Comparison of ENCODE assay signal across 2 cellular contexts in genomic region chr17:353213-353837, GRCh38.
TF ChIP-seq lines count a peak whose summit lies in the region.

No MANE protein-coding gene starts in this region.

TF ChIP-seq in GM23338, 12 proteins besides CTCF, POLR2A, EP300 and RAD21 (continued from another document):
- TF ChIP-seq ZNF114 (CRISPR knock-in tag; IDR thresholded peaks at IDR 0.05): no peak
- no peak for TF ChIP-seq CREB1 (CRISPR knock-in tag; IDR thresholded peaks at IDR 0.05; ENCODE audit: low read depth)
- TF ChIP-seq STAT1 (IDR thresholded peaks at IDR 0.05; ENCODE audit: unreplicated experiment): no peak
- no peak for TF ChIP-seq NANOG (IDR thresholded peaks at IDR 0.05; ENCODE audit: borderline replicate concordance)
- TF ChIP-seq, protein P1, sequence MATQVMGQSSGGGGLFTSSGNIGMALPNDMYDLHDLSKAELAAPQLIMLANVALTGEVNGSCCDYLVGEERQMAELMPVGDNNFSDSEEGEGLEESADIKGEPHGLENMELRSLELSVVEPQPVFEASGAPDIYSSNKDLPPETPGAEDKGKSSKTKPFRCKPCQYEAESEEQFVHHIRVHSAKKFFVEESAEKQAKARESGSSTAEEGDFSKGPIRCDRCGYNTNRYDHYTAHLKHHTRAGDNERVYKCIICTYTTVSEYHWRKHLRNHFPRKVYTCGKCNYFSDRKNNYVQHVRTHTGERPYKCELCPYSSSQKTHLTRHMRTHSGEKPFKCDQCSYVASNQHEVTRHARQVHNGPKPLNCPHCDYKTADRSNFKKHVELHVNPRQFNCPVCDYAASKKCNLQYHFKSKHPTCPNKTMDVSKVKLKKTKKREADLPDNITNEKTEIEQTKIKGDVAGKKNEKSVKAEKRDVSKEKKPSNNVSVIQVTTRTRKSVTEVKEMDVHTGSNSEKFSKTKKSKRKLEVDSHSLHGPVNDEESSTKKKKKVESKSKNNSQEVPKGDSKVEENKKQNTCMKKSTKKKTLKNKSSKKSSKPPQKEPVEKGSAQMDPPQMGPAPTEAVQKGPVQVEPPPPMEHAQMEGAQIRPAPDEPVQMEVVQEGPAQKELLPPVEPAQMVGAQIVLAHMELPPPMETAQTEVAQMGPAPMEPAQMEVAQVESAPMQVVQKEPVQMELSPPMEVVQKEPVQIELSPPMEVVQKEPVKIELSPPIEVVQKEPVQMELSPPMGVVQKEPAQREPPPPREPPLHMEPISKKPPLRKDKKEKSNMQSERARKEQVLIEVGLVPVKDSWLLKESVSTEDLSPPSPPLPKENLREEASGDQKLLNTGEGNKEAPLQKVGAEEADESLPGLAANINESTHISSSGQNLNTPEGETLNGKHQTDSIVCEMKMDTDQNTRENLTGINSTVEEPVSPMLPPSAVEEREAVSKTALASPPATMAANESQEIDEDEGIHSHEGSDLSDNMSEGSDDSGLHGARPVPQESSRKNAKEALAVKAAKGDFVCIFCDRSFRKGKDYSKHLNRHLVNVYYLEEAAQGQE (IDR thresholded peaks at IDR 0.05; ENCODE audit: unreplicated experiment): no peak
TF ChIP-seq in GM23338: peak in this region for 0.

TF ChIP-seq in HepG2, 621 proteins besides CTCF, POLR2A, EP300 and RAD21 (continued from another document and continues in another):
- TF ChIP-seq, protein P2, sequence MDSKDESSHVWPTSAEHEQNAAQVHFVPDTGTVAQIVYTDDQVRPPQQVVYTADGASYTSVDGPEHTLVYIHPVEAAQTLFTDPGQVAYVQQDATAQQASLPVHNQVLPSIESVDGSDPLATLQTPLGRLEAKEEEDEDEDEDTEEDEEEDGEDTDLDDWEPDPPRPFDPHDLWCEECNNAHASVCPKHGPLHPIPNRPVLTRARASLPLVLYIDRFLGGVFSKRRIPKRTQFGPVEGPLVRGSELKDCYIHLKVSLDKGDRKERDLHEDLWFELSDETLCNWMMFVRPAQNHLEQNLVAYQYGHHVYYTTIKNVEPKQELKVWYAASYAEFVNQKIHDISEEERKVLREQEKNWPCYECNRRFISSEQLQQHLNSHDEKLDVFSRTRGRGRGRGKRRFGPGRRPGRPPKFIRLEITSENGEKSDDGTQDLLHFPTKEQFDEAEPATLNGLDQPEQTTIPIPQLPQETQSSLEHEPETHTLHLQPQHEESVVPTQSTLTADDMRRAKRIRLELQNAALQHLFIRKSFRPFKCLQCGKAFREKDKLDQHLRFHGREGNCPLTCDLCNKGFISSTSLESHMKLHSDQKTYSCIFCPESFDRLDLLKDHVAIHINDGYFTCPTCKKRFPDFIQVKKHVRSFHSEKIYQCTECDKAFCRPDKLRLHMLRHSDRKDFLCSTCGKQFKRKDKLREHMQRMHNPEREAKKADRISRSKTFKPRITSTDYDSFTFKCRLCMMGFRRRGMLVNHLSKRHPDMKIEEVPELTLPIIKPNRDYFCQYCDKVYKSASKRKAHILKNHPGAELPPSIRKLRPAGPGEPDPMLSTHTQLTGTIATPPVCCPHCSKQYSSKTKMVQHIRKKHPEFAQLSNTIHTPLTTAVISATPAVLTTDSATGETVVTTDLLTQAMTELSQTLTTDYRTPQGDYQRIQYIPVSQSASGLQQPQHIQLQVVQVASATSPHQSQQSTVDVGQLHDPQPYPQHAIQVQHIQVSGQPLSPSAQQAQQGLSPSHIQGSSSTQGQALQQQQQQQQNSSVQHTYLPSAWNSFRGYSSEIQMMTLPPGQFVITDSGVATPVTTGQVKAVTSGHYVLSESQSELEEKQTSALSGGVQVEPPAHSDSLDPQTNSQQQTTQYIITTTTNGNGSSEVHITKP (CRISPR knock-in tag; IDR thresholded peaks at IDR 0.05; ENCODE audit: low read depth): 0 out of 2 replicates have a peak, but pooled peaks have one; percentile 0
- no peak for TF ChIP-seq ZEB1 (IDR thresholded peaks at IDR 0.05; ENCODE audit: insufficient replicate concordance, low read depth)
- TF ChIP-seq SALL1 (CRISPR knock-in tag; IDR thresholded peaks at IDR 0.05): no peak
- no peak for TF ChIP-seq ZNF709 (CRISPR knock-in tag; IDR thresholded peaks at IDR 0.05)
- no peak for TF ChIP-seq MIER3 (CRISPR knock-in tag; IDR thresholded peaks at IDR 0.05; ENCODE audit: borderline replicate concordance)
- no peak for TF ChIP-seq NFIC (IDR thresholded peaks at IDR 0.05; ENCODE audit: low read length)
- no peak for TF ChIP-seq ZNF567 (CRISPR knock-in tag; IDR thresholded peaks at IDR 0.05; ENCODE audit: borderline replicate concordance)
- TF ChIP-seq MTERF4 (CRISPR knock-in tag; IDR thresholded peaks at IDR 0.05): no peak
- no peak for TF ChIP-seq ZNF335 (CRISPR knock-in tag; IDR thresholded peaks at IDR 0.05)
- no peak for TF ChIP-seq TSC22D2 (CRISPR knock-in tag; IDR thresholded peaks at IDR 0.05; ENCODE audit: borderline replicate concordance)
- no peak for TF ChIP-seq NRL (CRISPR knock-in tag; IDR thresholded peaks at IDR 0.05; ENCODE audit: borderline replicate concordance)
- TF ChIP-seq ZSCAN30 (CRISPR knock-in tag; IDR thresholded peaks at IDR 0.05): no peak
- 0 out of 2 replicates have a peak, but pooled peaks have one; percentile 0 for TF ChIP-seq ZNF446 (CRISPR knock-in tag; IDR thresholded peaks at IDR 0.05)
- no peak for TF ChIP-seq PHF20 (CRISPR knock-in tag; IDR thresholded peaks at IDR 0.05)
- no peak for TF ChIP-seq EEA1 (CRISPR knock-in tag; IDR thresholded peaks at IDR 0.05; ENCODE audit: borderline replicate concordance)
- TF ChIP-seq TOE1 (CRISPR knock-in tag; IDR thresholded peaks at IDR 0.05): no peak
- no peak for TF ChIP-seq RARA (CRISPR knock-in tag; IDR thresholded peaks at IDR 0.05)
- no peak for TF ChIP-seq NCOA2 (CRISPR knock-in tag; IDR thresholded peaks at IDR 0.05)
- TF ChIP-seq ZNF234 (CRISPR knock-in tag; conservative IDR thresholded peaks at IDR 0.05): no peak
- TF ChIP-seq, protein P3, sequence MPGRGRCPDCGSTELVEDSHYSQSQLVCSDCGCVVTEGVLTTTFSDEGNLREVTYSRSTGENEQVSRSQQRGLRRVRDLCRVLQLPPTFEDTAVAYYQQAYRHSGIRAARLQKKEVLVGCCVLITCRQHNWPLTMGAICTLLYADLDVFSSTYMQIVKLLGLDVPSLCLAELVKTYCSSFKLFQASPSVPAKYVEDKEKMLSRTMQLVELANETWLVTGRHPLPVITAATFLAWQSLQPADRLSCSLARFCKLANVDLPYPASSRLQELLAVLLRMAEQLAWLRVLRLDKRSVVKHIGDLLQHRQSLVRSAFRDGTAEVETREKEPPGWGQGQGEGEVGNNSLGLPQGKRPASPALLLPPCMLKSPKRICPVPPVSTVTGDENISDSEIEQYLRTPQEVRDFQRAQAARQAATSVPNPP (CRISPR knock-in tag; IDR thresholded peaks at IDR 0.05): no peak
- TF ChIP-seq ATF1 (CRISPR knock-in tag; IDR thresholded peaks at IDR 0.05): 0 out of 2 replicates have a peak, but pooled peaks have one; percentile 7
- TF ChIP-seq ZNF263 (CRISPR knock-in tag; IDR thresholded peaks at IDR 0.05): peak; percentile 69
- TF ChIP-seq ATF7-NPFF (CRISPR knock-in tag; IDR thresholded peaks at IDR 0.05; ENCODE audit: low read depth): no peak
- no peak for TF ChIP-seq JUN (CRISPR knock-in tag; IDR thresholded peaks at IDR 0.05)
- TF ChIP-seq MXI1 (IDR thresholded peaks at IDR 0.05; ENCODE audit: borderline replicate concordance, low read depth, low read length): no peak
- no peak for TF ChIP-seq HOXA9 (CRISPR knock-in tag; IDR thresholded peaks at IDR 0.05; ENCODE audit: borderline replicate concordance)
- no peak for TF ChIP-seq ZNF235 (CRISPR knock-in tag; IDR thresholded peaks at IDR 0.05; ENCODE audit: borderline replicate concordance)
- no peak for TF ChIP-seq SCMH1 (CRISPR knock-in tag; IDR thresholded peaks at IDR 0.05; ENCODE audit: borderline replicate concordance)
- TF ChIP-seq SMYD3 (CRISPR knock-in tag; IDR thresholded peaks at IDR 0.05): no peak
- TF ChIP-seq ZNF496 (CRISPR knock-in tag; IDR thresholded peaks at IDR 0.05; ENCODE audit: insufficient replicate concordance): no peak
- no peak for TF ChIP-seq RNF2 (conservative IDR thresholded peaks at IDR 0.05; ENCODE audit: low read depth)
- TF ChIP-seq NKX3-1 (CRISPR knock-in tag; IDR thresholded peaks at IDR 0.05): 0 out of 2 replicates have a peak, but pooled peaks have one; percentile 1
- no peak for TF ChIP-seq SALL2 (CRISPR knock-in tag; IDR thresholded peaks at IDR 0.05)
- no peak for TF ChIP-seq ZNF326 (CRISPR knock-in tag; IDR thresholded peaks at IDR 0.05; ENCODE audit: borderline replicate concordance)
- no peak for TF ChIP-seq ZBTB46 (CRISPR knock-in tag; IDR thresholded peaks at IDR 0.05; ENCODE audit: borderline replicate concordance)
- TF ChIP-seq, protein P4, sequence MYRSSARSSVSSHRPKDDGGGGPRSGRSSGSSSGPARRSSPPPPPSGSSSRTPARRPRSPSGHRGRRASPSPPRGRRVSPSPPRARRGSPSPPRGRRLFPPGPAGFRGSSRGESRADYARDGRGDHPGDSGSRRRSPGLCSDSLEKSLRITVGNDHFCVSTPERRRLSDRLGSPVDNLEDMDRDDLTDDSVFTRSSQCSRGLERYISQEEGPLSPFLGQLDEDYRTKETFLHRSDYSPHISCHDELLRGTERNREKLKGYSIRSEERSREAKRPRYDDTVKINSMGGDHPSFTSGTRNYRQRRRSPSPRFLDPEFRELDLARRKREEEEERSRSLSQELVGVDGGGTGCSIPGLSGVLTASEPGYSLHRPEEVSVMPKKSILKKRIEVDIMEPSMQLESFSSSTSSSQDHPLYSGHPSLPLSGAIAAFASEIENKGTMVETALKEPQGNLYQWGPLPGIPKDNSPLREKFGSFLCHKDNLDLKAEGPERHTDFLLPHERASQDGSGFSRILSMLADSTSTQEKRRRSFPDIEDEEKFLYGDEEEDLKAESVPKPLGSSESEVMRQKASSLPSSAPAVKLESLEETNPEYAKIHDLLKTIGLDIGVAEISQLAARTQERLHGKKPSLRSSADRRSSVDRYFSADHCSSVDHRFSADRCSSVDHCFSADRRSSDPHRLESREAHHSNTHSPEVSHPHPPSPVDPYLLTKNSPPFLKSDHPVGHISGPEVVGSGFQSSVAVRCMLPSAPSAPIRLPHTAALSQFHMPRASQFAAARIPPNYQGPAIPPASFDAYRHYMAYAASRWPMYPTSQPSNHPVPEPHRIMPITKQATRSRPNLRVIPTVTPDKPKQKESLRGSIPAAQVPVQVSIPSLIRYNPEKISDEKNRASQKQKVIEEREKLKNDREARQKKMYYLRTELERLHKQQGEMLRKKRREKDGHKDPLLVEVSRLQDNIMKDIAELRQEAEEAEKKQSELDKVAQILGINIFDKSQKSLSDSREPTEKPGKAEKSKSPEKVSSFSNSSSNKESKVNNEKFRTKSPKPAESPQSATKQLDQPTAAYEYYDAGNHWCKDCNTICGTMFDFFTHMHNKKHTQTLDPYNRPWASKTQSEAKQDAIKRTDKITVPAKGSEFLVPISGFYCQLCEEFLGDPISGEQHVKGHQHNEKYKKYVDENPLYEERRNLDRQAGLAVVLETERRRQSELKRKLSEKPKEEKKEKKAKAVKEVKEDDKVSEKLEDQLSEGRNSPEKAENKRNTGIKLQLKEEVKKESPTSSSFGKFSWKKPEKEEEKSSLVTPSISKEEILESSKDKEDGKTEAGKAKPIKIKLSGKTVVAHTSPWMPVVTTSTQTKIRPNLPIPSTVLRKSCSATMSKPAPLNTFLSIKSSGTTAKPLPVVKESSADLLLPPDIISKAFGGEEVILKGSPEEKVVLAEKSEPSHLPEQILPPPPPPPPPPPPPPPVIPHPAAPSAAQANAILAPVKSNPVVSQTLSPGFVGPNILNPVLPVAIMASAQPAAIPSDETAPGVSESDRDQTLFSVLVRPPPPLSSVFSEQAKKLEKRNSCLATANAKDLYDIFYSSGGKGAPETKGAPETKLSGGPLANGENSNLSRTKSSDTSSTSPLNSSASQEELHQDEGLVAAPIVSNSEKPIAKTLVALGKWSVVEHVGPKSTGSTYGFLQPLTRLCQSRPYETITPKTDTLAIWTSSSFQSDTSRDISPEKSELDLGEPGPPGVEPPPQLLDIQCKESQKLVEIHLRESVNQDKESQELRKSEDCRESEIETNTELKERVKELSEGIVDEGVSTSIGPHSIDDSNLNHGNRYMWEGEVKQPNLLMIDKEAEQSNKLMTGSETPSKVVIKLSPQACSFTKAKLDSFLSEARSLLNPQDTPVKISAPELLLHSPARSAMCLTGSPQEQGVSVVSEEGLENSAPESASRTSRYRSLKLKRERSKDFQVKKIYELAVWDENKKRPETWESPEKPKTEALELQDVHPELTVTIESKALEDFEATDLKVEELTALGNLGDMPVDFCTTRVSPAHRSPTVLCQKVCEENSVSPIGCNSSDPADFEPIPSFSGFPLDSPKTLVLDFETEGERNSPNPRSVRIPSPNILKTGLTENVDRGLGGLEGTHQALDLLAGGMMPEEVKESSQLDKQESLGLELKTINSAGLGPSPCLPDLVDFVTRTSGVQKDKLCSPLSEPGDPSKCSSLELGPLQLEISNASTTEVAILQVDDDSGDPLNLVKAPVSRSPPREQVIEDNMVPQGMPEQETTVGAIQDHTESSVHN (CRISPR knock-in tag; IDR thresholded peaks at IDR 0.05): no peak
- TF ChIP-seq ZNF280B (CRISPR knock-in tag; IDR thresholded peaks at IDR 0.05; ENCODE audit: borderline replicate concordance): no peak
- no peak for TF ChIP-seq ZNF337 (CRISPR knock-in tag; IDR thresholded peaks at IDR 0.05; ENCODE audit: borderline replicate concordance, low read depth)
- 0 out of 2 replicates have a peak, but pooled peaks have one; percentile 14 for TF ChIP-seq CEBPG (CRISPR knock-in tag; IDR thresholded peaks at IDR 0.05)
